8 cellular contexts compared by ENCODE assay signal in the genomic region with DNA sequence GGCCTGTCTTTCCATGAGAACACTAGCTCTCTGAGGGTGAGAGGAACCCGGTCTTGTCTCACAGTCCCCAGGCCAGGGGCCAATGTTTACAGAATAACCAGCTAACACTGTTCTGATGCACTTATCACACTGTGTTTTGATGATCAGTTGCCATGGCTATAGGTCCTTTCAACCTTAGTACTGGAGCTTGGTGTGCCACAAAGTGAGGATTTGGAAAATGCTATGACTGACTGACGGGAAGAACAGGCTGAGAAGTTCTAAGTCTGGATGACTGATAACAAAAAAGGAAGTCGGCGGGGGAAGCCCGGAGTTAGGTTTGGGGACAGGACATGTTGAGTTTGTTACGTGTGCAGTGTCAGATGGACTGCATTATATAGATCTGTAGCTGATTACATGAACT.
A peak's percentile ranks its signal among the peaks of the same experiment; 100 is the strongest.
DNase-seq lines count a peak whose midpoint lies in the region; ATAC-seq and TF ChIP-seq lines count a peak whose summit lies in the region.

No MANE protein-coding gene starts in this region.

- DNase-seq in activated CD8-positive, alpha-beta T cell treated with anti-CD3 and anti-CD28 coated beads for 36 hours: peak; percentile 51
- no peak for DNase-seq in activated CD8-positive, alpha-beta T cell treated with anti-CD3 and anti-CD28 coated beads, Interleukin-2, amount 10 ng/mL, durations not matched to agents 7 days and 5 days
- DNase-seq in NCI-H748 (lab: John Stamatoyannopoulos, UW; ENCODE audit: unreplicated experiment): peak; percentile 72
- DNase-seq in stimulated activated CD8-positive, alpha-beta memory T cell treated with anti-CD3 and anti-CD28 coated beads, Interleukin-4, amount 100 ng/mL, for 48 hours: peak; percentile 30
- no peak for DNase-seq in 8988T
- no peak for DNase-seq in NCI-H1105 (lab: John Stamatoyannopoulos, UW)
- no peak for DNase-seq in GOT3 (lab: John Stamatoyannopoulos, UW)

- H3K4me1 Mint-ChIP-seq in activated CD8-positive, alpha-beta T cell treated with anti-CD3 and anti-CD28 coated beads for 36 hours (ENCODE audit: low read depth): no peaks in the 10 kb centered on the region
- no peaks in the 10 kb centered on the region for H3K4me1 Mint-ChIP-seq in activated CD8-positive, alpha-beta T cell treated with anti-CD3 and anti-CD28 coated beads, Interleukin-2, amount 10 ng/mL, durations not matched to agents 7 days and 5 days (ENCODE audit: low read depth)

- no peaks in the 10 kb centered on the region for H3K9me3 Mint-ChIP-seq in activated CD8-positive, alpha-beta T cell treated with anti-CD3 and anti-CD28 coated beads for 36 hours
- H3K9me3 Mint-ChIP-seq in activated CD8-positive, alpha-beta T cell treated with anti-CD3 and anti-CD28 coated beads, Interleukin-2, amount 10 ng/mL, durations not matched to agents 7 days and 5 days (ENCODE audit: insufficient read depth): no peaks in the 10 kb centered on the region

- intact Hi-C loops in activated CD8-positive, alpha-beta T cell treated with anti-CD3 and anti-CD28 coated beads for 36 hours (cut with micrococcal nuclease): no loop called here

- H3K27me3 Mint-ChIP-seq in activated CD8-positive, alpha-beta T cell treated with anti-CD3 and anti-CD28 coated beads for 36 hours: peaks cover 11% of the 10 kb centered on the region
- H3K27me3 Mint-ChIP-seq in activated CD8-positive, alpha-beta T cell treated with anti-CD3 and anti-CD28 coated beads, Interleukin-2, amount 10 ng/mL, durations not matched to agents 7 days and 5 days (ENCODE audit: low read depth): peaks cover 7% of the 10 kb centered on the region

- POLR2A ChIA-PET in activated CD8-positive, alpha-beta T cell treated with anti-CD3 and anti-CD28 coated beads for 36 hours (lab: Charles Lee): no interaction called here
- POLR2A ChIA-PET in activated CD8-positive, alpha-beta T cell treated with anti-CD3 and anti-CD28 coated beads, Interleukin-2, amount 10 ng/mL, durations not matched to agents 7 days and 5 days (lab: Charles Lee): no interaction called here

- no peak overlapping the region for H3K27ac Mint-ChIP-seq in activated CD8-positive, alpha-beta T cell treated with anti-CD3 and anti-CD28 coated beads for 36 hours
- no peak overlapping the region for H3K27ac Mint-ChIP-seq in activated CD8-positive, alpha-beta T cell treated with anti-CD3 and anti-CD28 coated beads, Interleukin-2, amount 10 ng/mL, durations not matched to agents 7 days and 5 days

- H3K4me3 Mint-ChIP-seq in activated CD8-positive, alpha-beta T cell treated with anti-CD3 and anti-CD28 coated beads for 36 hours: no peak overlapping the region
- no peak overlapping the region for H3K4me3 Mint-ChIP-seq in activated CD8-positive, alpha-beta T cell treated with anti-CD3 and anti-CD28 coated beads, Interleukin-2, amount 10 ng/mL, durations not matched to agents 7 days and 5 days

- ATAC-seq in activated CD8-positive, alpha-beta T cell treated with anti-CD3 and anti-CD28 coated beads for 36 hours: peak; percentile 65
- no peak for ATAC-seq in activated CD8-positive, alpha-beta T cell treated with anti-CD3 and anti-CD28 coated beads, Interleukin-2, amount 10 ng/mL, durations not matched to agents 7 days and 5 days
- peak; percentile 97 for ATAC-seq in HG02759 (IDR thresholded peaks at IDR 0.05; ENCODE audit: unreplicated experiment)

- CTCF ChIA-PET in activated CD8-positive, alpha-beta T cell treated with anti-CD3 and anti-CD28 coated beads for 36 hours (lab: Charles Lee): interaction anchor here (0.7 to 1.1 kb wide), 2 partner anchors 8 to 12 kb away, joined by 3 read pairs; no protein-coding TSS in a partner anchor
- CTCF ChIA-PET in activated CD8-positive, alpha-beta T cell treated with anti-CD3 and anti-CD28 coated beads, Interleukin-2, amount 10 ng/mL, durations not matched to agents 7 days and 5 days (lab: Charles Lee): interaction anchor here (1.9 kb wide), 1 partner anchor 464 kb away, joined by 4 read pairs; no protein-coding TSS in a partner anchor

- no peaks in the 10 kb centered on the region for H3K36me3 Mint-ChIP-seq in activated CD8-positive, alpha-beta T cell treated with anti-CD3 and anti-CD28 coated beads for 36 hours (ENCODE audit: low read depth)
- no peaks in the 10 kb centered on the region for H3K36me3 Mint-ChIP-seq in activated CD8-positive, alpha-beta T cell treated with anti-CD3 and anti-CD28 coated beads, Interleukin-2, amount 10 ng/mL, durations not matched to agents 7 days and 5 days (ENCODE audit: low read depth)

- no peak for TF ChIP-seq CTCF in activated CD8-positive, alpha-beta T cell treated with anti-CD3 and anti-CD28 coated beads for 36 hours (IDR thresholded peaks at IDR 0.05)

Comparison
In these comparisons a context has a peak if more than half of its experiments do, and no peak if none do; other contexts are left out.
1. DNase-seq: peak in activated CD8-positive, alpha-beta T cell treated with anti-CD3 and anti-CD28 coated beads for 36 hours (single experiment), NCI-H748 (single experiment) and stimulated activated CD8-positive, alpha-beta memory T cell treated with anti-CD3 and anti-CD28 coated beads, Interleukin-4, amount 100 ng/mL, for 48 hours (single experiment); none in activated CD8-positive, alpha-beta T cell treated with anti-CD3 and anti-CD28 coated beads, Interleukin-2, amount 10 ng/mL, durations not matched to agents 7 days and 5 days (single experiment), 8988T (single experiment), NCI-H1105 (single experiment) and GOT3 (single experiment).